In genomic region chr10:69376662-69377061, GRCh38 we compare ENCODE assay signal across 1 cellular context.
TF ChIP-seq lines count a peak whose summit lies in the region.

No MANE protein-coding gene starts in this region.

TF ChIP-seq in endothelial cell of umbilical vein, 7 proteins besides CTCF, POLR2A, EP300 and RAD21 (continued from another document):
- no peak for TF ChIP-seq GATA2 (IDR thresholded peaks at IDR 0.05; ENCODE audit: insufficient read depth, insufficient read length, low read depth, low read length)
TF ChIP-seq in endothelial cell of umbilical vein: peak in this region for 0.
